ENCODE assay signal across 21 cellular contexts in the genomic region with DNA sequence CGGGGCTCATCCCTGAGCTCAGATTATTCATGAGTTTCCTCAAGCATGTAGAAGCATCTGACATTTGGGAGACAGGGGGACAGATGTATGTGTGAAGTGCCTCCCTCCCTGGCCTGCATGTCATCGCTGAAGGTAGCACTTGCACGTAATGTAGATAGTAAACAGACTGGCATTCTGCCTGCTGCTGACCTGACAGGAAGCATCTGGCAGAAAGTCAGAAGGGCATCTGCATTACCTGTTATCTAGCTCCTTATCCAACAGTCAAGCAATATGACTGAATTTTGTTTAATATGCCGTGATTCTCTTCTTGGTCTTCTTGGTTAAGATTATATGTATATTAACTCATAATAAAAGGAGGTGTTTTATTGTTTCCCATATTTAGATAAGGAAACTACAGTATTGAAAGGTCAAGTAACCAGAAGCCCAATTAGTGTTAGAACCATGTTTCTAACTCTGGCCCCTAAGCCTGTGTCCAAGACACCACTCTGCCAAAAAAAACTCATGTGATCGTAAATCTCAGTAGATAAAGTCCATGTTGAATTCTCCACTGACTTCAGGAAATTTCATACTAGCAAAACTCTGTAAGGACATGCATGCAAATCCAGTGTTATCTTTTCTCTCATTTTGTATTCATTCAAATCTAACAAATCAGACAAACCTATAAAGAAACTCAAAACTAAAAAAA.
"Had no signal": no experiment of that assay in that cellular context is flagged by ENCODE, and none has a peak within 500 bp of the region (broad histone marks: within the 10 kb centered on the region; RNA-seq: fewer than 3 reads in every experiment).

No MANE protein-coding gene starts in this region.

- H3K27ac ChIP-seq: epithelial cell of prostate, prostate gland, right atrium auricular region, tibial artery had no signal

- H3K4me3 ChIP-seq: lung, prostate gland, right atrium auricular region, tibial artery had no signal

- ATAC-seq: effector memory CD8-positive, alpha-beta T cell; left lobe of liver; natural killer cell treated with Interleukin-12 subunit alpha and Interleukin-12 subunit beta and Interleukin-15 and Interleukin-18, amount 100 ng/mL, for 72 hours; stimulated activated naive CD8-positive, alpha-beta T cell treated with anti-CD3 and anti-CD28 coated beads, Interleukin-15, Interleukin-2, amounts not matched to agents 100 U/mL and 50 U/mL, for 24 hours had no signal

- H3K9me3 ChIP-seq: prostate gland, right atrium auricular region, tibial artery had no signal

- H3K36me3 ChIP-seq: prostate gland, right atrium auricular region, tibial artery had no signal

- H3K4me1 ChIP-seq: prostate gland, right atrium auricular region, tibial artery had no signal

- H3K27me3 ChIP-seq: right atrium auricular region, tibial artery had no signal

- DNase-seq: activated B cell treated with CpG ODN at 0.5 μM for 24 hours; activated CD4-positive, alpha-beta memory T cell treated with anti-CD3 and anti-CD28 coated beads, Interleukin-2, amount 10 ng/mL, durations not matched to agents 7 days and 5 days; activated CD4-positive, alpha-beta T cell treated with anti-CD3 and anti-CD28 coated beads for 48 hours; activated naive CD4-positive, alpha-beta T cell treated with Interleukin-2 at 50 U/mL for 16 hours; activated T-cell treated with anti-CD3 and anti-CD28 coated beads, Interleukin-2, amount 50 U/mL, for 1 hour; caudate nucleus; effector memory CD8-positive, alpha-beta T cell; foreskin fibroblast; hippocampal formation; stimulated activated CD4-positive, alpha-beta T cell treated with anti-CD3 and anti-CD28 coated beads, Interleukin-12 subunit alpha, Interleukin-12 subunit beta, amount 100 ng/mL, for 4 hours; stimulated activated CD4-positive, alpha-beta T cell treated with anti-CD3 and anti-CD28 coated beads, Interleukin-1b, Interleukin-23, amount 100 ng/mL, for 48 hours; stimulated activated naive CD8-positive, alpha-beta T cell treated with anti-CD3 and anti-CD28 coated beads, Interleukin-15, Interleukin-2, amounts not matched to agents 100 U/mL and 50 U/mL, for 24 hours; substantia nigra; T-helper 9 cell; tibial artery had no signal
